Comparison of ENCODE assay signal across 23 cellular contexts in the genomic region with DNA sequence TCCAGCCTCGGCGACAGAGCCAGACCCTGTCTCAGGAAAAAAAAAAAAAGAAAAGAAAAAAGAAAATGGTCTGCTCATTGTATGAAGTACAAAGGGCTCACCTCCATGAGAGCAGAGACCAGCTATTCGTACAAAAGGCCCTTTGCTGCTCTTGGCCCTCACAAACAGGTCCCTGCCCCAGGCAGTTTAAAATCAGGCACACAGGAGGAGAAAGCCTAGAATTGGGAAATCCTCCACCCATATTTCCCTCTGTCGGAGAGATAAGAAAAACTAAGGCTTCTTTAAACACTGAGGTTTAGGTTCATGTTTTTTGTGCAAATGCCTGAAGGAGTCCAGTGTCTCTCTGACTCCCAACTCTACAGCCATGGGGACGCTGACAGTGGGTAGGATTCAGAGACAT.
"Had no signal": no experiment of that assay in that cellular context is flagged by ENCODE, and none has a peak within 500 bp of the region (broad histone marks: within the 10 kb centered on the region; RNA-seq: fewer than 3 reads in every experiment).

No MANE protein-coding gene starts in this region.

- ATAC-seq: esophagus mucosa; mucosa of descending colon; natural killer cell treated with Interleukin-12 subunit alpha and Interleukin-12 subunit beta and Interleukin-15 and Interleukin-18, amount 100 ng/mL, for 72 hours had no signal

- H3K27me3 ChIP-seq: ascending aorta, spleen, tibial nerve had no signal

- H3K27ac ChIP-seq: ascending aorta, left ventricle myocardium inferior, spleen, tibial nerve, WERI-Rb-1 had no signal

- H3K4me3 ChIP-seq: ascending aorta, left ventricle myocardium inferior, lung, mucosa of descending colon, spleen, tibial nerve had no signal

- DNase-seq: activated CD4-positive, alpha-beta memory T cell treated with anti-CD3 and anti-CD28 coated beads for 36 hours; activated CD4-positive, alpha-beta T cell treated with anti-CD3 and anti-CD28 coated beads, Interleukin-2, amount 10 ng/mL, durations not matched to agents 24 days and 14 days; activated CD4-positive, CD25-positive, alpha-beta regulatory T cell treated with anti-CD3 and anti-CD28 coated beads, Interleukin-2, amount 50 U/mL, for 72 hours; activated CD8-positive, alpha-beta memory T cell treated with anti-CD3 and anti-CD28 coated beads, Interleukin-2, amount 50 U/mL, for 48 hours; activated gamma-delta T cell; activated naive CD4-positive, alpha-beta T cell treated with anti-CD3 and anti-CD28 coated beads, Interleukin-2, amount 10 ng/mL, durations not matched to agents 7 days and 5 days; activated naive CD8-positive, alpha-beta T cell treated with anti-CD3 and anti-CD28 coated beads, Interleukin-2, amount 10 ng/mL, durations not matched to agents 7 days and 5 days; activated T-cell treated with anti-CD3 and anti-CD28 coated beads, Interleukin-2, amount 50 U/mL, for 24 hours; caudate nucleus; foreskin melanocyte; left ventricle myocardium inferior; mucosa of descending colon; posterior cingulate gyrus; right cardiac atrium; spleen; stimulated activated naive CD4-positive, alpha-beta T cell; T-helper 1 cell; WERI-Rb-1 had no signal

- H3K9me3 ChIP-seq: ascending aorta, left ventricle myocardium inferior, mucosa of descending colon, spleen, tibial nerve had no signal

- H3K36me3 ChIP-seq: left ventricle myocardium inferior, WERI-Rb-1 had no signal
